Comparison of ENCODE assay signal across 23 cellular contexts in genomic region chr4:139450586-139450985, GRCh38. TPM values are rescaled to one million over a fixed set of nuclear protein-coding genes. Genes with fewer than 3 reads are reported as not detected.
DNase-seq lines count a peak whose midpoint lies in the region; ATAC-seq, FAIRE-seq and TF ChIP-seq lines count a peak whose summit lies in the region.
"Had no signal": no experiment of that assay in that cellular context is flagged by ENCODE, and none has a peak within 500 bp of the region (broad histone marks: within the 10 kb centered on the region; RNA-seq: fewer than 3 reads in every experiment).

No MANE protein-coding gene starts in this region.

- in situ Hi-C loops in HepG2 (cut with HindIII; ENCODE audit: extremely low pct_ligation_motif_present, low pct_unique_long_range_greater_than_20kb): no loop called here

- H4K20me1 ChIP-seq in HepG2 (ENCODE audit: insufficient read depth, low read length) (no peaks in the 10 kb centered on the region; the same call in 1 of the 2 replicates), hepatocyte (ENCODE audit: insufficient read depth, poor library complexity, severe bottlenecking) (no peaks in the 10 kb centered on the region)

- WGBS in HepG2 (ENCODE audit: low lambda C conversion rate): 97% methylated on average over 2 of the region's 2 CpGs
- WGBS in right lobe of liver (ENCODE audit: insufficient coverage, low coverage, low lambda C conversion rate, missing lambda C conversion rate): 76% methylated on average over 2 of the region's 2 CpGs
- WGBS in sigmoid colon, 2 donors: 93 to 94% methylated on average over 2 of the region's 2 CpGs
- 100% methylated on average over 2 of the region's 2 CpGs for WGBS in hepatocyte (ENCODE audit: low lambda C conversion rate, missing lambda C conversion rate)

- peaks cover 51% of the 10 kb centered on the region for H3K4me1 Mint-ChIP-seq in CD4-positive, alpha-beta T cell (ENCODE audit: low read depth)

- H3K36me3 ChIP-seq in HepG2 (replicated peaks in 1 of 2; ENCODE audit: control insufficient read depth in 1 of 2, insufficient read depth in 2 of 2, low read length in 2 of 2): no peaks in the 10 kb centered on the region
- H3K36me3 ChIP-seq in right lobe of liver: no peaks in the 10 kb centered on the region
- H3K36me3 ChIP-seq in sigmoid colon: no peaks in the 10 kb centered on the region
- no peaks in the 10 kb centered on the region for H3K36me3 ChIP-seq in hepatocyte (replicated peaks; ENCODE audit: insufficient read depth, low read depth)

- H3K9me3 Mint-ChIP-seq in CD4-positive, alpha-beta T cell: no peaks in the 10 kb centered on the region
- H3K9me3 Mint-ChIP-seq: CD8-positive, alpha-beta T cell; GM23338; IgD-negative memory B cell had no signal

- CTCF ChIA-PET in HepG2 (lab: Yijun Ruan, JAX; ENCODE audit: low intra/inter-chr PET ratio, low total read pairs): no interaction called here
- CTCF ChIA-PET in CD4-positive, alpha-beta T cell (lab: Charles Lee): no interaction called here

- intact Hi-C loops in HepG2 (cut with micrococcal nuclease; ENCODE audit: unreplicated experiment): loop anchor here (5.0 kb wide), 1 partner anchor 148 kb away; the partner anchor contains the start of genes NAA15 and NDUFC1
- intact Hi-C loops in right lobe of liver (cut with DNase I): no loop called here
- intact Hi-C loops in sigmoid colon (cut with DNase I): loop anchor here (5.0 to 10.0 kb wide), 4 partner anchors 33 to 416 kb away; partner anchors contain the start of genes ELF2, NAA15 and NDUFC1
- intact Hi-C loops in CD4-positive, alpha-beta T cell (cut with DNase I, micrococcal nuclease): loop anchor here (5.0 to 10.0 kb wide), 6 partner anchors 33 to 1077 kb away; partner anchors contain the start of genes ELF2 (in 2 of the 2), MAML3 (in 1 of the 2) and SCOC (in 1 of the 2)

- H3K79me2 ChIP-seq in HepG2 (ENCODE audit: insufficient read depth, low read length) (peaks cover 27% of the 10 kb centered on the region), hepatocyte (peaks cover 69% of the 10 kb centered on the region)

- DNase-seq in HepG2 (ENCODE audit: low spot score) (peak; percentile 35), right lobe of liver (no peak), MV-4-11 (lab: John Stamatoyannopoulos, UW) (peak; percentile 6), epithelial cell of esophagus (ENCODE audit: low read depth) (peak; percentile 54), sigmoid colon (no peak), hepatocyte (ENCODE audit: low spot score) (no peak)
- DNase-seq in activated CD4-positive, alpha-beta T cell treated with anti-CD3 and anti-CD28 coated beads for 1 hour: no peak
- no peak for DNase-seq in CD4-positive, alpha-beta T cell
- DNase-seq: CD8-positive, alpha-beta T cell; COR-L47; DMS 273 treated with DMSO at 0.1 percent for 48 hours; DMS53; DND-41; EL; HCEC 1CT had no signal

- TF ChIP-seq POLR2A in HepG2 (IDR thresholded peaks at IDR 0.05; ENCODE audit: insufficient read depth in 1 of 2, low read depth in 2 of 2, low read length in 2 of 2) (no peak), right lobe of liver (IDR thresholded peaks at IDR 0.05) (no peak), sigmoid colon (IDR thresholded peaks at IDR 0.05) (no peak)

- H3K9me3 ChIP-seq in HepG2 (ENCODE audit: low read length) (no peaks in the 10 kb centered on the region), right lobe of liver (no peaks in the 10 kb centered on the region), sigmoid colon (no peaks in the 10 kb centered on the region), hepatocyte (ENCODE audit: low read depth) (no peaks in the 10 kb centered on the region)
- H3K9me3 ChIP-seq in CD4-positive, alpha-beta T cell (ENCODE audit: control insufficient read depth, low read length): no peaks in the 10 kb centered on the region
- H3K9me3 ChIP-seq: A549 had no signal

- no peaks in the 10 kb centered on the region for H3K9me2 ChIP-seq in hepatocyte (replicated peaks; ENCODE audit: insufficient read depth)

- no peak for TF ChIP-seq RAD21 in HepG2 (CRISPR knock-in tag; IDR thresholded peaks at IDR 0.05)

- H3K27me3 Mint-ChIP-seq in CD4-positive, alpha-beta T cell: no peaks in the 10 kb centered on the region
- H3K27me3 Mint-ChIP-seq: IgD-negative memory B cell had no signal

- H3K4me1 ChIP-seq in HepG2 (ENCODE audit: insufficient read depth, low read length) (peaks cover 38% of the 10 kb centered on the region), right lobe of liver (peaks cover 0 to 22% (median 0%) of the 10 kb centered on the region in 4 donors), sigmoid colon (peaks cover 0 to 22% (median 18%) of the 10 kb centered on the region in 4 donors), hepatocyte (ENCODE audit: insufficient read depth) (peaks cover 17% of the 10 kb centered on the region)

- no peak overlapping the region for H3K27ac Mint-ChIP-seq in CD4-positive, alpha-beta T cell
- H3K27ac Mint-ChIP-seq: GM23338, IgD-negative memory B cell had no signal

- TF ChIP-seq EP300 in HepG2 (IDR thresholded peaks at IDR 0.05; ENCODE audit: low read depth in 2 of 2, low read length in 2 of 2) (no peak), HepG2 (CRISPR knock-in tag; IDR thresholded peaks at IDR 0.05; ENCODE audit: borderline replicate concordance) (no peak), sigmoid colon (IDR thresholded peaks at IDR 0.05) (no peak)

- POLR2A ChIA-PET in HepG2 (lab: Yijun Ruan, JAX): no interaction called here
- POLR2A ChIA-PET in CD4-positive, alpha-beta T cell (lab: Charles Lee): no interaction called here

- no peak overlapping the region for H3K9ac ChIP-seq in HepG2 (ENCODE audit: insufficient read depth, low read depth, low read length)
- H3K9ac ChIP-seq: BLaER1 had no signal

- no peak for FAIRE-seq in HepG2 (lab: Jason Lieb, UNC)
- FAIRE-seq: A549, GM12878, H54, HTR-8/SVneo had no signal

- H3K27ac ChIP-seq in HepG2 (ENCODE audit: extremely low read length, insufficient read depth, low read length) (no peak overlapping the region), right lobe of liver (no peak overlapping the region), sigmoid colon (no peak overlapping the region), hepatocyte (no peak overlapping the region)
- no peak overlapping the region for H3K27ac ChIP-seq in CD4-positive, alpha-beta T cell (ENCODE audit: low read depth, low read length)
- H3K27ac ChIP-seq: A549, BLaER1 had no signal

- H3K27me3 ChIP-seq in HepG2 (ENCODE audit: control insufficient read depth in 1 of 2, insufficient read depth in 2 of 2, low read length in 2 of 2) (no peaks in the 10 kb centered on the region; a peak in 1 of 5 replicates), right lobe of liver (no peaks in the 10 kb centered on the region), sigmoid colon (no peaks in the 10 kb centered on the region), hepatocyte (no peaks in the 10 kb centered on the region)
- no peaks in the 10 kb centered on the region for H3K27me3 ChIP-seq in CD4-positive, alpha-beta T cell (ENCODE audit: control insufficient read depth, insufficient read depth, low read length)
- H3K27me3 ChIP-seq: BLaER1 had no signal

- no peak overlapping the region for H3K4me3 ChIP-seq in HepG2 (replicated peaks in 1 of 3; ENCODE audit: insufficient read depth in 1 of 3, low read depth in 2 of 3, low read length in 3 of 3)
- H3K4me3 ChIP-seq in right lobe of liver: no peak overlapping the region
- H3K4me3 ChIP-seq in epithelial cell of esophagus (ENCODE audit: low read length): no peak overlapping the region
- H3K4me3 ChIP-seq in sigmoid colon: no peak overlapping the region
- H3K4me3 ChIP-seq in hepatocyte: no peak overlapping the region
- H3K4me3 ChIP-seq: A549, BLaER1, GM12878, GM23338 had no signal

- BruUV-seq in HepG2 (replicated peaks; lab: Mats Ljungman, UMichigan): no TSS peak

- H3K4me2 ChIP-seq in HepG2 (ENCODE audit: low read depth, low read length) (no peak overlapping the region), hepatocyte (no peak overlapping the region)
- H3K4me2 ChIP-seq: A549, BLaER1, GM23338 had no signal

- no peak for ATAC-seq in HepG2
- ATAC-seq in right lobe of liver: no peak
- ATAC-seq in CD4-positive, alpha-beta T cell (ENCODE audit: poor library complexity): no peak
- ATAC-seq: A549; CD8-positive, alpha-beta T cell; GM12878; GM23338 had no signal

- peaks cover 31% of the 10 kb centered on the region for H3K36me3 Mint-ChIP-seq in CD4-positive, alpha-beta T cell (ENCODE audit: low read depth)

- TF ChIP-seq CTCF in HepG2 (CRISPR knock-in tag; IDR thresholded peaks at IDR 0.05) (no peak), right lobe of liver (IDR thresholded peaks at IDR 0.05) (no peak), epithelial cell of esophagus (IDR thresholded peaks at IDR 0.05; ENCODE audit: insufficient read depth, low read depth, low read length, missing control alignments) (no peak), sigmoid colon (IDR thresholded peaks at IDR 0.05) (no peak), hepatocyte (IDR thresholded peaks at IDR 0.05; ENCODE audit: poor library complexity) (no peak)
- no peak for TF ChIP-seq CTCF in CD4-positive, alpha-beta T cell (IDR thresholded peaks at IDR 0.05)

- no peak overlapping the region for H3K4me3 Mint-ChIP-seq in CD4-positive, alpha-beta T cell
- H3K4me3 Mint-ChIP-seq: CD14-positive monocyte; CD8-positive, alpha-beta T cell; GM23338 had no signal

- H2AFZ ChIP-seq in HepG2 (ENCODE audit: low read length) (no peak overlapping the region), hepatocyte (no peak overlapping the region)
- H2AFZ ChIP-seq: GM23338 had no signal

RNA-seq across cellular contexts. Expression of gene RAB33B, which starts 3.3 kb away (rescaled TPM):
- 8.1 and 8.6 TPM in 2 replicates for total RNA-seq in HepG2 (2016; rRNA removed; fragmentation: Illumina TruSeq; extraction: Trizol)
- 1.9 TPM in 2 replicates for total RNA-seq in HepG2 (2016; cell fraction: cytosol; rRNA removed; fragmentation: Illumina TruSeq; extraction: Trizol; ENCODE audit: low read depth)
- 7.8 and 10.1 TPM in 2 replicates for total RNA-seq in HepG2 (2016; cell fraction: insoluble cytoplasmic fraction; rRNA removed; fragmentation: Illumina TruSeq; extraction: Trizol)
- total RNA-seq in HepG2 (2016; cell fraction: membrane; rRNA removed; fragmentation: Illumina TruSeq; extraction: Trizol): 6.8 and 7.0 TPM in 2 replicates
- total RNA-seq in HepG2 (2016; cell fraction: nucleus; rRNA removed; fragmentation: Illumina TruSeq; extraction: Trizol): 5.2 and 6.3 TPM in 2 replicates
- polyA plus RNA-seq in HepG2 (2011; rRNA removed): 6.3 and 7.6 TPM in 2 replicates
- polyA plus RNA-seq in HepG2 (2011; cell fraction: cytosol; rRNA removed): 4.8 and 5.2 TPM in 2 replicates
- 4.7 and 4.9 TPM in 2 replicates for polyA plus RNA-seq in HepG2 (2011; cell fraction: nucleus; rRNA removed)
- 5.0 and 6.3 TPM in 2 replicates for polyA plus RNA-seq in HepG2 (2012)
- polyA plus RNA-seq in HepG2 (2016; cell fraction: cytosol; fragmentation: Illumina TruSeq; extraction: Trizol; ENCODE audit: low read depth): 0.71 and 0.95 TPM in 2 replicates
- 7.8 and 8.4 TPM in 2 replicates for polyA plus RNA-seq in HepG2 (2016; cell fraction: insoluble cytoplasmic fraction; fragmentation: Illumina TruSeq; extraction: Trizol; ENCODE audit: low read depth)
- polyA plus RNA-seq in HepG2 (2016; cell fraction: membrane; fragmentation: Illumina TruSeq; extraction: Trizol; ENCODE audit: low read depth): 3.5 and 3.7 TPM in 2 replicates
- 6.9 and 7.7 TPM in 2 replicates for polyA plus RNA-seq in HepG2 (2016; cell fraction: nucleus; fragmentation: Illumina TruSeq; extraction: Trizol; ENCODE audit: insufficient read depth, low read depth)
- 4.0 and 13.6 TPM in 2 replicates for polyA minus RNA-seq in HepG2 (2011; rRNA and poly(A)+ RNA removed; ENCODE audit: low replicate concordance)
- 9.8 TPM in 2 replicates for polyA minus RNA-seq in HepG2 (2011; cell fraction: cytosol; rRNA and poly(A)+ RNA removed)
- polyA minus RNA-seq in HepG2 (2011; cell fraction: nucleus; rRNA and poly(A)+ RNA removed): 9.0 and 9.3 TPM in 2 replicates
- 10 to 100 TPM; 10.9 to 15.1 (median 12.1) TPM for total RNA-seq in right lobe of liver
- total RNA-seq in sigmoid colon: 10 to 100 TPM; 13.6 to 15.6 (median 14.6) TPM
- 1 to 10 TPM; 3.4 to 4.2 (median 3.6) TPM for polyA plus RNA-seq in sigmoid colon
- total RNA-seq in hepatocyte: 13.5 and 16.2 TPM in 2 replicates
- 4.5 and 6.9 TPM in 2 replicates for polyA plus RNA-seq in hepatocyte
- 10 to 100 TPM; 23.3 to 23.6 TPM for total RNA-seq in CD4-positive, alpha-beta T cell

Comparison
In these comparisons a context has a peak if more than half of its experiments do, and no peak if none do; other contexts are left out.
1. DNase-seq: peak in HepG2 (single experiment), MV-4-11 (single experiment) and epithelial cell of esophagus (single experiment); none in right lobe of liver (0 of 3), sigmoid colon (single experiment), activated CD4-positive, alpha-beta T cell treated with anti-CD3 and anti-CD28 coated beads for 1 hour (single experiment), hepatocyte (single experiment) and CD4-positive, alpha-beta T cell (0 of 10).
2. intact Hi-C loops: an anchor here in HepG2 (5.0 kb wide), sigmoid colon (5.0 to 10.0 kb wide) and CD4-positive, alpha-beta T cell (5.0 to 10.0 kb wide); none called in right lobe of liver.